ENCODE assay signal across 21 cellular contexts in genomic region chr13:24648271-24648670, GRCh38. TPM values are rescaled to one million over a fixed set of nuclear protein-coding genes. Genes with fewer than 3 reads are reported as not detected.
DNase-seq lines count a peak whose midpoint lies in the region; ATAC-seq, FAIRE-seq and TF ChIP-seq lines count a peak whose summit lies in the region.
"Had no signal": no experiment of that assay in that cellular context is flagged by ENCODE, and none has a peak within 500 bp of the region (broad histone marks: within the 10 kb centered on the region; RNA-seq: fewer than 3 reads in every experiment).

No MANE protein-coding gene starts in this region.

- no peak for TF ChIP-seq POLR2A in endothelial cell of umbilical vein (IDR thresholded peaks at IDR 0.05; ENCODE audit: low read depth, low read length)

- H4K20me1 ChIP-seq in endothelial cell of umbilical vein (replicated peaks; ENCODE audit: control insufficient read depth, extremely low read depth, insufficient read depth, low read length): no peaks in the 10 kb centered on the region

- H3K27ac Mint-ChIP-seq in activated CD8-positive, alpha-beta T cell treated with anti-CD3 and anti-CD28 coated beads for 36 hours: no peak overlapping the region
- H3K27ac Mint-ChIP-seq in activated CD8-positive, alpha-beta T cell treated with anti-CD3 and anti-CD28 coated beads, Interleukin-2, amount 10 ng/mL, durations not matched to agents 7 days and 5 days: no peak overlapping the region
- H3K27ac Mint-ChIP-seq in activated CD4-positive, alpha-beta memory T cell treated with anti-CD3 and anti-CD28 coated beads, Interleukin-2, amount 10 ng/mL, durations not matched to agents 7 days and 5 days: no peak overlapping the region
- H3K27ac Mint-ChIP-seq: CD4-positive, alpha-beta T cell; HFFc6 had no signal

- peaks cover 15% of the 10 kb centered on the region for H3K4me1 Mint-ChIP-seq in activated CD8-positive, alpha-beta T cell treated with anti-CD3 and anti-CD28 coated beads for 36 hours (ENCODE audit: low read depth)
- peaks cover 6% of the 10 kb centered on the region for H3K4me1 Mint-ChIP-seq in activated CD8-positive, alpha-beta T cell treated with anti-CD3 and anti-CD28 coated beads, Interleukin-2, amount 10 ng/mL, durations not matched to agents 7 days and 5 days (ENCODE audit: low read depth)
- peaks cover 27% of the 10 kb centered on the region for H3K4me1 Mint-ChIP-seq in activated CD4-positive, alpha-beta memory T cell treated with anti-CD3 and anti-CD28 coated beads, Interleukin-2, amount 10 ng/mL, durations not matched to agents 7 days and 5 days

- no peak for ATAC-seq in activated CD8-positive, alpha-beta T cell treated with anti-CD3 and anti-CD28 coated beads for 36 hours
- ATAC-seq in activated CD8-positive, alpha-beta T cell treated with anti-CD3 and anti-CD28 coated beads, Interleukin-2, amount 10 ng/mL, durations not matched to agents 7 days and 5 days: no peak
- ATAC-seq: A549 had no signal

- dilution Hi-C loops in endothelial cell of umbilical vein (cut with MboI; ENCODE audit: extremely low pct_ligation_motif_present, low sequenced_read_pairs): no loop called here

- H3K4me3 Mint-ChIP-seq in activated CD8-positive, alpha-beta T cell treated with anti-CD3 and anti-CD28 coated beads for 36 hours: peak overlapping the region; percentile 41
- H3K4me3 Mint-ChIP-seq in activated CD8-positive, alpha-beta T cell treated with anti-CD3 and anti-CD28 coated beads, Interleukin-2, amount 10 ng/mL, durations not matched to agents 7 days and 5 days: no peak overlapping the region
- peak overlapping the region; percentile 33 for H3K4me3 Mint-ChIP-seq in activated CD4-positive, alpha-beta memory T cell treated with anti-CD3 and anti-CD28 coated beads, Interleukin-2, amount 10 ng/mL, durations not matched to agents 7 days and 5 days
- H3K4me3 Mint-ChIP-seq: CD4-positive, alpha-beta T cell; GM23338; HFFc6 had no signal

- POLR2A ChIA-PET in activated CD8-positive, alpha-beta T cell treated with anti-CD3 and anti-CD28 coated beads for 36 hours (lab: Charles Lee): no interaction called here
- POLR2A ChIA-PET in activated CD8-positive, alpha-beta T cell treated with anti-CD3 and anti-CD28 coated beads, Interleukin-2, amount 10 ng/mL, durations not matched to agents 7 days and 5 days (lab: Charles Lee): no interaction called here
- POLR2A ChIA-PET in HEK293 (lab: Yijun Ruan, JAX) (no interaction called here), endothelial cell of umbilical vein (lab: Charles Lee) (no interaction called here)
- POLR2A ChIA-PET in activated CD4-positive, alpha-beta memory T cell treated with anti-CD3 and anti-CD28 coated beads, Interleukin-2, amount 10 ng/mL, durations not matched to agents 7 days and 5 days (lab: Charles Lee): no interaction called here

- no peak for FAIRE-seq in endothelial cell of umbilical vein (lab: Jason Lieb, UNC)
- FAIRE-seq: A549, D721Med, H54, HTR-8/SVneo had no signal

- no peak overlapping the region for H3K4me2 ChIP-seq in endothelial cell of umbilical vein (ENCODE audit: insufficient read depth, low read length)
- H3K4me2 ChIP-seq: A549, GM23338 had no signal

- H3K27ac ChIP-seq in HEK293 (ENCODE audit: extremely low read depth, low read depth, low read length) (no peak overlapping the region), endothelial cell of umbilical vein (ENCODE audit: insufficient read depth, low read depth, low read length) (no peak overlapping the region)
- H3K27ac ChIP-seq: 22Rv1, A549, C4-2B had no signal

- no peak for TF ChIP-seq CTCF in activated CD8-positive, alpha-beta T cell treated with anti-CD3 and anti-CD28 coated beads for 36 hours (IDR thresholded peaks at IDR 0.05)
- TF ChIP-seq CTCF in HEK293 (tag by site-specific recombination; IDR thresholded peaks at IDR 0.05) (no peak), endothelial cell of umbilical vein (IDR thresholded peaks at IDR 0.05; ENCODE audit: extremely low read depth in 1 of 2, insufficient read depth in 1 of 2, low read depth in 1 of 2, low read length in 2 of 2) (no peak)

- H3K9me3 ChIP-seq in HEK293 (ENCODE audit: control insufficient read depth, insufficient read depth, low read depth, low read length): no peaks in the 10 kb centered on the region
- H3K9me3 ChIP-seq in endothelial cell of umbilical vein (replicated peaks; ENCODE audit: control insufficient read depth, insufficient read depth, low read length): no peaks in the 10 kb centered on the region
- H3K9me3 ChIP-seq: A549, Caco-2 had no signal

- no peak overlapping the region for H3K9ac ChIP-seq in endothelial cell of umbilical vein (replicated peaks; ENCODE audit: extremely low read depth, insufficient read depth, low read length)

- H3K4me1 ChIP-seq in HEK293 (ENCODE audit: control insufficient read depth, insufficient read depth, low read length) (peaks cover 2% of the 10 kb centered on the region; the same call in 1 of the 2 replicates), endothelial cell of umbilical vein (ENCODE audit: control insufficient read depth, extremely low read depth, insufficient read depth, low read length) (no peaks in the 10 kb centered on the region)
- H3K4me1 ChIP-seq: A549 had no signal

- no TSS peak for BruUV-seq in endothelial cell of umbilical vein (replicated peaks; lab: Mats Ljungman, UMichigan)

- H3K27me3 Mint-ChIP-seq in activated CD8-positive, alpha-beta T cell treated with anti-CD3 and anti-CD28 coated beads for 36 hours: peaks cover 3% of the 10 kb centered on the region
- H3K27me3 Mint-ChIP-seq in activated CD8-positive, alpha-beta T cell treated with anti-CD3 and anti-CD28 coated beads, Interleukin-2, amount 10 ng/mL, durations not matched to agents 7 days and 5 days (ENCODE audit: low read depth): peaks cover 6% of the 10 kb centered on the region
- H3K27me3 Mint-ChIP-seq in activated CD4-positive, alpha-beta memory T cell treated with anti-CD3 and anti-CD28 coated beads, Interleukin-2, amount 10 ng/mL, durations not matched to agents 7 days and 5 days: peaks cover 4% of the 10 kb centered on the region

- H3K9me1 ChIP-seq in endothelial cell of umbilical vein (replicated peaks; ENCODE audit: control insufficient read depth, extremely low read depth, insufficient read depth, low read length): no peaks in the 10 kb centered on the region

- no peaks in the 10 kb centered on the region for H3K9me3 Mint-ChIP-seq in activated CD8-positive, alpha-beta T cell treated with anti-CD3 and anti-CD28 coated beads for 36 hours
- no peaks in the 10 kb centered on the region for H3K9me3 Mint-ChIP-seq in activated CD8-positive, alpha-beta T cell treated with anti-CD3 and anti-CD28 coated beads, Interleukin-2, amount 10 ng/mL, durations not matched to agents 7 days and 5 days (ENCODE audit: insufficient read depth)
- peaks cover 3% of the 10 kb centered on the region for H3K9me3 Mint-ChIP-seq in activated CD4-positive, alpha-beta memory T cell treated with anti-CD3 and anti-CD28 coated beads, Interleukin-2, amount 10 ng/mL, durations not matched to agents 7 days and 5 days
- H3K9me3 Mint-ChIP-seq: CD4-positive, alpha-beta T cell; HFFc6 had no signal

- H3K4me3 ChIP-seq in HEK293 (ENCODE audit: low read depth, low read length) (no peak overlapping the region), endothelial cell of umbilical vein (replicated peaks in 1 of 3; ENCODE audit: insufficient read depth in 1 of 3, low read depth in 1 of 3, low read length in 3 of 3) (no peak overlapping the region)
- H3K4me3 ChIP-seq: A549, GM23338 had no signal

- no peaks in the 10 kb centered on the region for H3K79me2 ChIP-seq in endothelial cell of umbilical vein (ENCODE audit: control insufficient read depth, insufficient read depth, low read length)

- CTCF ChIA-PET in activated CD8-positive, alpha-beta T cell treated with anti-CD3 and anti-CD28 coated beads for 36 hours (lab: Charles Lee): interaction anchor here (1.0 kb wide), 1 partner anchor 43 kb away, joined by 3 read pairs; no protein-coding TSS in a partner anchor
- CTCF ChIA-PET in activated CD8-positive, alpha-beta T cell treated with anti-CD3 and anti-CD28 coated beads, Interleukin-2, amount 10 ng/mL, durations not matched to agents 7 days and 5 days (lab: Charles Lee): interaction anchor here (0.6 to 2.0 kb wide), 4 partner anchors 25 to 43 kb away, joined by 3 to 4 read pairs (median 4); no protein-coding TSS in a partner anchor
- CTCF ChIA-PET in HEK293 (lab: Yijun Ruan, JAX): interaction anchor here (0.6 kb wide), 1 partner anchor 93 kb away, joined by 4 read pairs; no protein-coding TSS in a partner anchor
- CTCF ChIA-PET in activated CD4-positive, alpha-beta memory T cell treated with anti-CD3 and anti-CD28 coated beads, Interleukin-2, amount 10 ng/mL, durations not matched to agents 7 days and 5 days (lab: Charles Lee): interaction anchor here (1.2 to 1.8 kb wide), 4 partner anchors 20 to 42 kb away, joined by 3 to 5 read pairs (median 4); no protein-coding TSS in a partner anchor
- CTCF ChIA-PET in endothelial cell of umbilical vein (lab: Charles Lee): no interaction called here

- no peak for DNase-seq in activated CD8-positive, alpha-beta T cell treated with anti-CD3 and anti-CD28 coated beads for 36 hours
- DNase-seq in activated CD8-positive, alpha-beta T cell treated with anti-CD3 and anti-CD28 coated beads, Interleukin-2, amount 10 ng/mL, durations not matched to agents 7 days and 5 days: no peak
- DNase-seq in activated CD4-positive, alpha-beta memory T cell treated with anti-CD3 and anti-CD28 coated beads, Interleukin-2, amount 10 ng/mL, durations not matched to agents 7 days and 5 days: no peak
- DNase-seq in endothelial cell of umbilical vein (ENCODE audit: low read depth, low spot score): no peak
- DNase-seq in iPS-NIHi11 (ENCODE audit: low spot score): no peak
- DNase-seq in activated CD8-positive, alpha-beta memory T cell treated with anti-CD3 and anti-CD28 coated beads, Interleukin-2, amount 50 U/mL, for 4 hours: no peak
- DNase-seq: AML-193; Caco-2; CD4-positive, alpha-beta T cell; GDM1; HCEC 1CT; HFFc6 had no signal

- no peaks in the 10 kb centered on the region for H3K27me3 ChIP-seq in endothelial cell of umbilical vein (ENCODE audit: control insufficient read depth in 2 of 2, insufficient read depth in 2 of 2, low read length in 2 of 2)

- H2AFZ ChIP-seq in endothelial cell of umbilical vein (ENCODE audit: low read depth, low read length): no peak overlapping the region

- no peaks in the 10 kb centered on the region for H3K36me3 Mint-ChIP-seq in activated CD8-positive, alpha-beta T cell treated with anti-CD3 and anti-CD28 coated beads for 36 hours (ENCODE audit: low read depth)
- no peaks in the 10 kb centered on the region for H3K36me3 Mint-ChIP-seq in activated CD8-positive, alpha-beta T cell treated with anti-CD3 and anti-CD28 coated beads, Interleukin-2, amount 10 ng/mL, durations not matched to agents 7 days and 5 days (ENCODE audit: low read depth)
- no peaks in the 10 kb centered on the region for H3K36me3 Mint-ChIP-seq in activated CD4-positive, alpha-beta memory T cell treated with anti-CD3 and anti-CD28 coated beads, Interleukin-2, amount 10 ng/mL, durations not matched to agents 7 days and 5 days (ENCODE audit: low read depth)

- H3K36me3 ChIP-seq in HEK293 (ENCODE audit: control insufficient read depth in 2 of 2, insufficient read depth in 1 of 2, low read length in 2 of 2): no peaks in the 10 kb centered on the region
- H3K36me3 ChIP-seq in endothelial cell of umbilical vein (ENCODE audit: control insufficient read depth in 2 of 2, extremely low read depth in 1 of 2, insufficient read depth in 2 of 2, low read length in 2 of 2): no peaks in the 10 kb centered on the region

- intact Hi-C loops in activated CD8-positive, alpha-beta T cell treated with anti-CD3 and anti-CD28 coated beads for 36 hours (cut with micrococcal nuclease): no loop called here
- intact Hi-C loops in endothelial cell of umbilical vein (cut with micrococcal nuclease): no loop called here

RNA-seq across cellular contexts. Expression of gene ATP12A, which starts 31.9 kb away (rescaled TPM):
- 1 to 10 TPM; 4.4 TPM for total RNA-seq in activated CD8-positive, alpha-beta T cell treated with anti-CD3 and anti-CD28 coated beads for 36 hours
- under 1 TPM; 0.05 to 0.08 TPM for total RNA-seq in activated CD8-positive, alpha-beta T cell treated with anti-CD3 and anti-CD28 coated beads, Interleukin-2, amount 10 ng/mL, durations not matched to agents 7 days and 5 days
- 1 to 10 TPM; 1.1 TPM for total RNA-seq in activated CD4-positive, alpha-beta memory T cell treated with anti-CD3 and anti-CD28 coated beads, Interleukin-2, amount 10 ng/mL, durations not matched to agents 7 days and 5 days
- not detected in 2 replicates for total RNA-seq in endothelial cell of umbilical vein
- polyA plus RNA-seq in endothelial cell of umbilical vein: not detected in 2 replicates
- not detected in 2 replicates for polyA plus RNA-seq in endothelial cell of umbilical vein (2011; cell fraction: cytosol; rRNA removed)
- not detected in 2 replicates for polyA plus RNA-seq in endothelial cell of umbilical vein (2011; cell fraction: nucleus; rRNA removed)
- not detected in 2 replicates for polyA plus RNA-seq in endothelial cell of umbilical vein (2012)
- polyA minus RNA-seq in endothelial cell of umbilical vein: not detected in 2 replicates
- polyA minus RNA-seq in endothelial cell of umbilical vein (2011; cell fraction: cytosol; rRNA and poly(A)+ RNA removed): not detected
- polyA minus RNA-seq in endothelial cell of umbilical vein (2011; cell fraction: nucleus; rRNA and poly(A)+ RNA removed): not detected in 2 replicates
- total RNA-seq: Caco-2, HFFc6 had no signal
- polyA plus RNA-seq: A549, BJ had no signal
